In the genomic region with DNA sequence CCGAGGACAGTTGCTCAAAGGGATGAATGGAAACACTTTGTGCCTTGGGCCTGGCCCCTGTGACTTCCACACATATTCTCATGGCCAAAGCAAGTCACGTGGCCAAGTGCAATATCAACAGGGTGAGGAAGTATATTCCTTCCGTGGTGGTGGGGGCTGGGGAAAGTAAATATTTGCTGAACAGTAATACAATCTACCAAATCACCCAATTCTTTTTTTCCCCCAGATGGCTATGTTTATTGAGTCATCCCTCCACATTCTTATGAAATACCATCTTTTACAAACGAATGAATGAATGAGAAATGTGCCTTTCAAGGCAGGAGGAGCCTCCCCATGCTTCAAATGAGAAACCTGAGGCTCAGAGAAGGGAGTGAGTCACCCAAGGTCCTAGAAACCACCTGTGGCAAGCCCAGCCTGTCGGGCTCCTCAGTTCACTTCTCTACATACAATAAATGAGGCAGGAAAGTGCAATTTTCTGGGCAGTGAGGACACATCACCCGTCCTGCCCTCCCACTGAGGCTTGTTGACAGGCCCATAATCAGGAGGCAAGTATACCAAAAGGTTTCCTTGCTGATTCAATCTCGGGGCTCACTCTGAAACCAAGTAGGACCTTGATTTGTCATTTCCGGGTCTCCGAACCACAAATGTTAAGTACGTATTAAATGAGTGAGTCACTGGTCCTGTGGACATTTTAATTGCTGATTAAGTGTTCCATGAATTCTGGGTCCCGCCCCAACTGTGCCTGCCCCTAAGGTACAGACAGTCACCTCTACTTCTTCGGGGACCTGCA, we compare ENCODE assay signal across 8 cellular contexts. TPM values are rescaled to one million over a fixed set of nuclear protein-coding genes. Genes with fewer than 3 reads are reported as not detected.
A peak's percentile ranks its signal among the peaks of the same experiment; 100 is the strongest.
DNase-seq lines count a peak whose midpoint lies in the region; ATAC-seq lines count a peak whose summit lies in the region.

No MANE protein-coding gene starts in this region.

- no peaks in the 10 kb centered on the region for H3K36me3 Mint-ChIP-seq in CD8-positive, alpha-beta memory T cell
- no peaks in the 10 kb centered on the region for H3K36me3 Mint-ChIP-seq in activated naive CD8-positive, alpha-beta T cell treated with anti-CD3 and anti-CD28 coated beads, Interleukin-2, amount 50 U/mL, for 24 hours (ENCODE audit: low read depth)

- DNase-seq in CD8-positive, alpha-beta memory T cell = peak; percentile 23 to 82 (median 57)
- peak; percentile 64 for DNase-seq in HuH-7.5 (ENCODE audit: low spot score)
- peak; percentile 19 to 86 (median 48) for DNase-seq in T-helper 1 cell
- DNase-seq in activated naive CD8-positive, alpha-beta T cell treated with anti-CD3 and anti-CD28 coated beads, Interleukin-2, amount 50 U/mL, for 24 hours = peak; percentile 63
- DNase-seq in iPS-NIHi7 (ENCODE audit: extremely low spot score) = peak; percentile 31
- peak in 3 of 4 experiments; percentile 24 to 56 (median 38) for DNase-seq in stimulated activated CD4-positive, alpha-beta T cell treated with anti-CD3 and anti-CD28 coated beads, Interleukin-1b, Interleukin-23, amount 100 ng/mL, for 24 hours (ENCODE audit: low read depth in 4 of 4, low spot score in 1 of 4)
- DNase-seq in effector CD8-positive, alpha-beta T cell (lab: John Stamatoyannopoulos, UW) = no peak
- DNase-seq in NCI-H187 treated with DMSO at 0.1 percent for 48 hours (lab: John Stamatoyannopoulos, UW) = no peak

- CTCF ChIA-PET in CD8-positive, alpha-beta memory T cell (lab: Charles Lee) = interaction anchor here (1.4 to 1.8 kb wide), 2 partner anchors 10 to 13 kb away, joined by 3 to 9 read pairs; no protein-coding TSS in a partner anchor

- POLR2A ChIA-PET in CD8-positive, alpha-beta memory T cell (lab: Charles Lee) = no interaction called here

- peak overlapping the region; percentile 46 for H3K4me3 ChIP-seq in CD8-positive, alpha-beta memory T cell (ENCODE audit: low read length)

- no peaks in the 10 kb centered on the region for H3K9me3 ChIP-seq in CD8-positive, alpha-beta memory T cell (ENCODE audit: low read length)

- no peaks in the 10 kb centered on the region for H3K27me3 ChIP-seq in CD8-positive, alpha-beta memory T cell (ENCODE audit: insufficient read depth, low read length, poor library complexity, severe bottlenecking)

- peaks cover 23% of the 10 kb centered on the region for H3K4me1 ChIP-seq in CD8-positive, alpha-beta memory T cell (ENCODE audit: insufficient read depth, low read length)

- peak overlapping the region; percentile 90 for H3K27ac ChIP-seq in CD8-positive, alpha-beta memory T cell (ENCODE audit: low read depth, low read length)

- peak; percentile 93 for ATAC-seq in activated naive CD8-positive, alpha-beta T cell treated with anti-CD3 and anti-CD28 coated beads, Interleukin-2, amount 50 U/mL, for 24 hours

- H3K9me3 Mint-ChIP-seq in CD8-positive, alpha-beta memory T cell = no peaks in the 10 kb centered on the region
- peaks cover 5% of the 10 kb centered on the region for H3K9me3 Mint-ChIP-seq in activated naive CD8-positive, alpha-beta T cell treated with anti-CD3 and anti-CD28 coated beads, Interleukin-2, amount 50 U/mL, for 24 hours

- H3K27me3 Mint-ChIP-seq in CD8-positive, alpha-beta memory T cell = no peaks in the 10 kb centered on the region
- H3K27me3 Mint-ChIP-seq in activated naive CD8-positive, alpha-beta T cell treated with anti-CD3 and anti-CD28 coated beads, Interleukin-2, amount 50 U/mL, for 24 hours = no peaks in the 10 kb centered on the region

- no peaks in the 10 kb centered on the region for H3K36me3 ChIP-seq in CD8-positive, alpha-beta memory T cell (ENCODE audit: insufficient read depth, low read length)

- H3K27ac Mint-ChIP-seq in CD8-positive, alpha-beta memory T cell = peak overlapping the region; percentile 95 to 99 (median 97)
- peak overlapping the region; percentile 91 for H3K27ac Mint-ChIP-seq in activated naive CD8-positive, alpha-beta T cell treated with anti-CD3 and anti-CD28 coated beads, Interleukin-2, amount 50 U/mL, for 24 hours

- peak overlapping the region; percentile 79 to 86 (median 82) for H3K4me3 Mint-ChIP-seq in CD8-positive, alpha-beta memory T cell
- H3K4me3 Mint-ChIP-seq in activated naive CD8-positive, alpha-beta T cell treated with anti-CD3 and anti-CD28 coated beads, Interleukin-2, amount 50 U/mL, for 24 hours = peak overlapping the region; percentile 52

- H3K4me1 Mint-ChIP-seq in CD8-positive, alpha-beta memory T cell = peaks cover 18 to 27% (median 20%) of the 10 kb centered on the region in 3 donors
- H3K4me1 Mint-ChIP-seq in activated naive CD8-positive, alpha-beta T cell treated with anti-CD3 and anti-CD28 coated beads, Interleukin-2, amount 50 U/mL, for 24 hours = peaks cover 42% of the 10 kb centered on the region

RNA-seq across cellular contexts. Expression of a gene that starts 25.3 kb away (rescaled TPM):
- total RNA-seq in CD8-positive, alpha-beta memory T cell = 100 to 1,000 TPM in 1 of 2 experiments, 10 to 100 TPM in 1; 98.5 to 103 TPM
- 15.0 TPM for polyA plus RNA-seq in CD8-positive, alpha-beta memory T cell

Comparison
In these comparisons a context has a peak if more than half of its experiments do, and no peak if none do; other contexts are left out.
1. DNase-seq: peak in CD8-positive, alpha-beta memory T cell (5 of 5), HuH-7.5 (single experiment), T-helper 1 cell (5 of 5), activated naive CD8-positive, alpha-beta T cell treated with anti-CD3 and anti-CD28 coated beads, Interleukin-2, amount 50 U/mL, for 24 hours (single experiment), iPS-NIHi7 (single experiment) and stimulated activated CD4-positive, alpha-beta T cell treated with anti-CD3 and anti-CD28 coated beads, Interleukin-1b, Interleukin-23, amount 100 ng/mL, for 24 hours (3 of 4); none in effector CD8-positive, alpha-beta T cell (single experiment) and NCI-H187 treated with DMSO at 0.1 percent for 48 hours (single experiment).